ENCODE assay signal across 9 cellular contexts in genomic region chr12:4997939-4998338, GRCh38. TPM values are rescaled to one million over a fixed set of nuclear protein-coding genes. Genes with fewer than 3 reads are reported as not detected.
DNase-seq lines count a peak whose midpoint lies in the region; ATAC-seq and TF ChIP-seq lines count a peak whose summit lies in the region.
"Had no signal": no experiment of that assay in that cellular context is flagged by ENCODE, and none has a peak within 500 bp of the region (broad histone marks: within the 10 kb centered on the region; RNA-seq: fewer than 3 reads in every experiment).

No MANE protein-coding gene starts in this region.

- H3K4me3 Mint-ChIP-seq in HFFc6, result peak overlapping the region; percentile 33; the same call in 1 of the 2 replicates
- H3K4me3 Mint-ChIP-seq: activated naive CD4-positive, alpha-beta T cell treated with anti-CD3 and anti-CD28 coated beads, Interleukin-2, amount 10 ng/mL, durations not matched to agents 7 days and 5 days had no signal

- intact Hi-C loops in cardiac septum (cut with DNase I), result no loop called here
- intact Hi-C loops in OCI-LY7 (cut with micrococcal nuclease; ENCODE audit: unreplicated experiment), result no loop called here

- TF ChIP-seq POLR2A in erythroblast (IDR thresholded peaks at IDR 0.05; ENCODE audit: low read length), result no peak

- POLR2A ChIA-PET in OCI-LY7 (lab: Charles Lee), result no interaction called here

- H3K79me2 ChIP-seq in OCI-LY7 (ENCODE audit: insufficient read depth, low read depth, low read length), result no peaks in the 10 kb centered on the region

- H3K36me3 Mint-ChIP-seq in HFFc6 (ENCODE audit: low read depth), result no peaks in the 10 kb centered on the region; the same call in 1 of the 2 replicates
- H3K36me3 Mint-ChIP-seq: activated naive CD4-positive, alpha-beta T cell treated with anti-CD3 and anti-CD28 coated beads, Interleukin-2, amount 10 ng/mL, durations not matched to agents 7 days and 5 days had no signal

- DNase-seq in HFFc6 (peak; percentile 96), amniotic stem cell (lab: John Stamatoyannopoulos, UW) (peak; percentile 91), cardiac septum (ENCODE audit: low spot score) (peak; percentile 76), smooth muscle cell of the brain vasculature (ENCODE audit: low read depth, low spot score) (peak; percentile 60), NAMALWA (ENCODE audit: low spot score) (no peak), OCI-LY7 (ENCODE audit: low spot score) (no peak), erythroblast (lab: John Stamatoyannopoulos, UW) (no peak)
- DNase-seq: activated naive CD4-positive, alpha-beta T cell treated with anti-CD3 and anti-CD28 coated beads, Interleukin-2, amount 10 ng/mL, durations not matched to agents 7 days and 5 days had no signal

- TF ChIP-seq CTCF in HFFc6 (IDR thresholded peaks at IDR 0.05) (no peak), OCI-LY7 (conservative IDR thresholded peaks at IDR 0.05; ENCODE audit: low read length) (no peak)

- no peak overlapping the region for H3K4me2 ChIP-seq in OCI-LY7 (ENCODE audit: low read length)

- H3K27ac Mint-ChIP-seq in HFFc6, result peak overlapping the region; percentile 79
- H3K27ac Mint-ChIP-seq: activated naive CD4-positive, alpha-beta T cell treated with anti-CD3 and anti-CD28 coated beads, Interleukin-2, amount 10 ng/mL, durations not matched to agents 7 days and 5 days had no signal

- no TSS peak for BruUV-seq in OCI-LY7 (replicated peaks; lab: Mats Ljungman, UMichigan)

- CTCF ChIA-PET in OCI-LY7 (lab: Charles Lee; ENCODE audit: unreplicated experiment), result interaction anchor here (0.6 kb wide), 1 partner anchor 414 kb away, joined by 3 read pairs; no protein-coding TSS in a partner anchor

- no peaks in the 10 kb centered on the region for H3K9me2 ChIP-seq in OCI-LY7 (ENCODE audit: insufficient read depth, low read length)

- H3K9me3 Mint-ChIP-seq in HFFc6, result no peaks in the 10 kb centered on the region
- H3K9me3 Mint-ChIP-seq: activated naive CD4-positive, alpha-beta T cell treated with anti-CD3 and anti-CD28 coated beads, Interleukin-2, amount 10 ng/mL, durations not matched to agents 7 days and 5 days had no signal

- no peak overlapping the region for H3K27ac ChIP-seq in OCI-LY7 (ENCODE audit: low read depth, low read length, poor library complexity, severe bottlenecking)

- peaks cover 21% of the 10 kb centered on the region for H3K27me3 Mint-ChIP-seq in HFFc6 (ENCODE audit: insufficient read depth)

- H2AFZ ChIP-seq in OCI-LY7 (ENCODE audit: low read length), result no peak overlapping the region

- peaks cover 31% of the 10 kb centered on the region for H3K4me1 Mint-ChIP-seq in HFFc6 (ENCODE audit: low read depth)
- H3K4me1 Mint-ChIP-seq: activated naive CD4-positive, alpha-beta T cell treated with anti-CD3 and anti-CD28 coated beads, Interleukin-2, amount 10 ng/mL, durations not matched to agents 7 days and 5 days had no signal

- no peak for ATAC-seq in GM18858 (IDR thresholded peaks at IDR 0.05; ENCODE audit: unreplicated experiment)

- H4K20me1 ChIP-seq in OCI-LY7 (ENCODE audit: insufficient read depth, low read length), result no peaks in the 10 kb centered on the region

- no peak overlapping the region for H3K4me3 ChIP-seq in OCI-LY7 (ENCODE audit: low read depth, low read length, poor library complexity, severe bottlenecking)

- no peaks in the 10 kb centered on the region for H3K4me1 ChIP-seq in OCI-LY7 (ENCODE audit: insufficient read depth, low read length, poor library complexity, severe bottlenecking)

- H3K9me3 ChIP-seq in OCI-LY7 (ENCODE audit: low read length), result no peaks in the 10 kb centered on the region

- no peaks in the 10 kb centered on the region for H3K36me3 ChIP-seq in OCI-LY7 (ENCODE audit: insufficient read depth, low read length)

RNA-seq across cellular contexts. Expression of gene KCNA5, which starts 45.7 kb away (rescaled TPM):
- not detected for total RNA-seq in HFFc6 (2021; fragmentation: NEBNext Ultra II Directional; extraction: Animal tissue kit (Norgen Biotek cat#: 25700))
- total RNA-seq in cardiac septum (3.2 TPM), OCI-LY7 (2022) (not detected in 2 replicates)
- not detected in 2 replicates for total RNA-seq in OCI-LY7 (2014; rRNA removed; shearing (Covaris generic))

Comparison
In these comparisons a context has a peak if more than half of its experiments do, and no peak if none do; other contexts are left out.
1. DNase-seq: peak in HFFc6 (single experiment), amniotic stem cell (single experiment), cardiac septum (single experiment) and smooth muscle cell of the brain vasculature (single experiment); none in NAMALWA (single experiment), OCI-LY7 (single experiment) and erythroblast (0 of 2).